Comparison of ENCODE assay signal across 24 cellular contexts in genomic region chr20:46111836-46112212, GRCh38. TPM values are rescaled to one million over a fixed set of nuclear protein-coding genes. Genes with fewer than 3 reads are reported as not detected.
DNase-seq lines count a peak whose midpoint lies in the region; ATAC-seq, FAIRE-seq and TF ChIP-seq lines count a peak whose summit lies in the region.
"Had no signal": no experiment of that assay in that cellular context is flagged by ENCODE, and none has a peak within 500 bp of the region (broad histone marks: within the 10 kb centered on the region; RNA-seq: fewer than 3 reads in every experiment).

No MANE protein-coding gene starts in this region.

- no peaks in the 10 kb centered on the region for H3K36me3 ChIP-seq in HepG2 (replicated peaks in 1 of 2; ENCODE audit: control insufficient read depth in 1 of 2, insufficient read depth in 2 of 2, low read length in 2 of 2)
- no peaks in the 10 kb centered on the region for H3K36me3 ChIP-seq in right lobe of liver
- H3K36me3 ChIP-seq in GM23338 (ENCODE audit: insufficient read depth): no peaks in the 10 kb centered on the region

- H3K79me2 ChIP-seq in HepG2 (ENCODE audit: insufficient read depth, low read length): no peaks in the 10 kb centered on the region
- no peaks in the 10 kb centered on the region for H3K79me2 ChIP-seq in GM23338 (replicated peaks; ENCODE audit: insufficient read depth)

- H3K4me3 Mint-ChIP-seq in GM23338 (no peak overlapping the region), activated B cell treated with CpG ODN at 0.5 μM for 24 hours (no peak overlapping the region)
- H3K4me3 Mint-ChIP-seq in stimulated activated memory B cell treated with anti-CD40 and anti-IgM and Interleukin-4, amounts not matched to agents 10 μg/mL and 1 μg/mL and 100 μg/mL, for 72 hours: no peak overlapping the region
- H3K4me3 Mint-ChIP-seq: T-cell had no signal

- POLR2A ChIA-PET in HepG2 (lab: Yijun Ruan, JAX): no interaction called here
- POLR2A ChIA-PET in activated B cell treated with CpG ODN at 0.5 μM for 24 hours (lab: Charles Lee): interaction anchor here (0.7 to 1.7 kb wide), 11 partner anchors 8 to 1134 kb away, joined by 3 to 18 read pairs (median 4); no protein-coding TSS in a partner anchor

- H3K27me3 Mint-ChIP-seq in GM23338 (ENCODE audit: insufficient read depth, low read depth, poor library complexity) (peaks cover 8% of the 10 kb centered on the region), activated B cell treated with CpG ODN at 0.5 μM for 24 hours (no peaks in the 10 kb centered on the region)
- H3K27me3 Mint-ChIP-seq in stimulated activated memory B cell treated with anti-CD40 and anti-IgM and Interleukin-4, amounts not matched to agents 10 μg/mL and 1 μg/mL and 100 μg/mL, for 72 hours: no peaks in the 10 kb centered on the region

- TF ChIP-seq RAD21 in HepG2 (CRISPR knock-in tag; IDR thresholded peaks at IDR 0.05): no peak

- ATAC-seq in HepG2: no peak
- no peak for ATAC-seq in right lobe of liver
- ATAC-seq in GM23338: no peak
- ATAC-seq in activated B cell treated with CpG ODN at 0.5 μM for 24 hours (ENCODE audit: low read depth): no peak
- no peak for ATAC-seq in stimulated activated memory B cell treated with anti-CD40 and anti-IgM and Interleukin-4, amounts not matched to agents 10 μg/mL and 1 μg/mL and 100 μg/mL, for 72 hours
- ATAC-seq: A549, HCT116, T-cell had no signal

- H3K4me1 Mint-ChIP-seq in GM23338 (no peaks in the 10 kb centered on the region), activated B cell treated with CpG ODN at 0.5 μM for 24 hours (peaks cover 77% of the 10 kb centered on the region)
- peaks cover 64% of the 10 kb centered on the region for H3K4me1 Mint-ChIP-seq in stimulated activated memory B cell treated with anti-CD40 and anti-IgM and Interleukin-4, amounts not matched to agents 10 μg/mL and 1 μg/mL and 100 μg/mL, for 72 hours

- in situ Hi-C loops in HepG2 (cut with HindIII; ENCODE audit: extremely low pct_ligation_motif_present, low pct_unique_long_range_greater_than_20kb): no loop called here

- TF ChIP-seq CTCF in HepG2 (CRISPR knock-in tag; IDR thresholded peaks at IDR 0.05) (no peak), right lobe of liver (IDR thresholded peaks at IDR 0.05) (no peak), GM23338 (conservative IDR thresholded peaks at IDR 0.05; ENCODE audit: low read depth in 2 of 2) (no peak), activated B cell treated with CpG ODN at 0.5 μM for 24 hours (IDR thresholded peaks at IDR 0.05) (no peak)

- no peak overlapping the region for H3K9ac ChIP-seq in HepG2 (ENCODE audit: insufficient read depth, low read depth, low read length)
- H3K9ac ChIP-seq: GM23248, SK-N-SH had no signal

- no peaks in the 10 kb centered on the region for H3K4me1 ChIP-seq in HepG2 (ENCODE audit: insufficient read depth, low read length)
- H3K4me1 ChIP-seq in right lobe of liver: no peaks in the 10 kb centered on the region
- H3K4me1 ChIP-seq in GM23338 (ENCODE audit: insufficient read depth): no peaks in the 10 kb centered on the region
- H3K4me1 ChIP-seq: A549 had no signal

- TF ChIP-seq EP300 in HepG2 (IDR thresholded peaks at IDR 0.05; ENCODE audit: low read depth in 2 of 2, low read length in 2 of 2) (no peak), HepG2 (CRISPR knock-in tag; IDR thresholded peaks at IDR 0.05; ENCODE audit: borderline replicate concordance) (no peak)

- H3F3A ChIP-seq in GM23338 (replicated peaks; ENCODE audit: low read depth): no peaks in the 10 kb centered on the region

- intact Hi-C loops in HepG2 (cut with micrococcal nuclease; ENCODE audit: unreplicated experiment): no loop called here
- intact Hi-C loops in right lobe of liver (cut with DNase I): no loop called here
- intact Hi-C loops in activated B cell treated with CpG ODN at 0.5 μM for 24 hours (cut with micrococcal nuclease): loop anchor here (1.0 kb wide), 1 partner anchor 7 kb away; no protein-coding TSS in a partner anchor

- no peaks in the 10 kb centered on the region for H3K36me3 Mint-ChIP-seq in GM23338 (ENCODE audit: low read depth)
- no peaks in the 10 kb centered on the region for H3K36me3 Mint-ChIP-seq in activated B cell treated with CpG ODN at 0.5 μM for 24 hours (ENCODE audit: low read depth)
- no peaks in the 10 kb centered on the region for H3K36me3 Mint-ChIP-seq in stimulated activated memory B cell treated with anti-CD40 and anti-IgM and Interleukin-4, amounts not matched to agents 10 μg/mL and 1 μg/mL and 100 μg/mL, for 72 hours
- H3K36me3 Mint-ChIP-seq: T-cell had no signal

- no TSS peak for BruUV-seq in HepG2 (replicated peaks; lab: Mats Ljungman, UMichigan)

- no peaks in the 10 kb centered on the region for H3K9me2 ChIP-seq in GM23338 (ENCODE audit: insufficient read depth)
- H3K9me2 ChIP-seq: SK-N-SH had no signal

- H3K27me3 ChIP-seq in HepG2 (ENCODE audit: control insufficient read depth in 1 of 2, insufficient read depth in 2 of 2, low read length in 2 of 2): peaks cover 7 to 55% of the 10 kb centered on the region in 2 experiments; a peak in 4 of 5 replicates
- H3K27me3 ChIP-seq in right lobe of liver: no peaks in the 10 kb centered on the region
- peaks cover 24% of the 10 kb centered on the region for H3K27me3 ChIP-seq in GM23338 (ENCODE audit: insufficient read depth)

- H2AFZ ChIP-seq in HepG2 (ENCODE audit: low read length) (no peak overlapping the region), GM23338 (0 out of 2 replicates have a peak overlapping the region, but pooled peaks have one; percentile 43)
- H2AFZ ChIP-seq: GM23248 had no signal

- no peak for TF ChIP-seq POLR2A in HepG2 (IDR thresholded peaks at IDR 0.05; ENCODE audit: insufficient read depth in 1 of 2, low read depth in 2 of 2, low read length in 2 of 2)
- TF ChIP-seq POLR2A in right lobe of liver (IDR thresholded peaks at IDR 0.05): no peak

- H3K4me3 ChIP-seq in HepG2 (replicated peaks in 1 of 3; ENCODE audit: insufficient read depth in 1 of 3, low read depth in 2 of 3, low read length in 3 of 3) (no peak overlapping the region), right lobe of liver (no peak overlapping the region), GM23338 (no peak overlapping the region)
- H3K4me3 ChIP-seq: A549, GM23248 had no signal

- H3K9me3 Mint-ChIP-seq in GM23338 (no peaks in the 10 kb centered on the region), activated B cell treated with CpG ODN at 0.5 μM for 24 hours (no peaks in the 10 kb centered on the region)
- no peaks in the 10 kb centered on the region for H3K9me3 Mint-ChIP-seq in stimulated activated memory B cell treated with anti-CD40 and anti-IgM and Interleukin-4, amounts not matched to agents 10 μg/mL and 1 μg/mL and 100 μg/mL, for 72 hours
- H3K9me3 Mint-ChIP-seq: T-cell had no signal

- no peak for FAIRE-seq in HepG2 (lab: Jason Lieb, UNC)
- FAIRE-seq: A549 had no signal

- no peak overlapping the region for H3K27ac ChIP-seq in HepG2 (ENCODE audit: extremely low read length, insufficient read depth, low read length)
- no peak overlapping the region for H3K27ac ChIP-seq in right lobe of liver
- H3K27ac ChIP-seq in GM23338 (ENCODE audit: low read depth): no peak overlapping the region
- H3K27ac ChIP-seq: A549, C4-2B, GM23248 had no signal

- CTCF ChIA-PET in HepG2 (lab: Yijun Ruan, JAX; ENCODE audit: low intra/inter-chr PET ratio, low total read pairs): interaction anchor here (0.6 kb wide), 1 partner anchor 97 kb away, joined by 3 read pairs; no protein-coding TSS in a partner anchor
- CTCF ChIA-PET in activated B cell treated with CpG ODN at 0.5 μM for 24 hours (lab: Charles Lee): interaction anchor here (0.9 kb wide), 1 partner anchor 98 kb away, joined by 3 read pairs; no protein-coding TSS in a partner anchor

- H3K9me3 ChIP-seq in HepG2 (ENCODE audit: low read length) (no peaks in the 10 kb centered on the region), right lobe of liver (no peaks in the 10 kb centered on the region)
- H3K9me3 ChIP-seq: A549, SK-N-SH had no signal

- H4K20me1 ChIP-seq in HepG2 (ENCODE audit: insufficient read depth, low read length) (no peaks in the 10 kb centered on the region), GM23338 (replicated peaks; ENCODE audit: insufficient read depth) (no peaks in the 10 kb centered on the region)

- DNase-seq in HepG2 (ENCODE audit: low spot score): no peak
- DNase-seq in right lobe of liver: no peak
- DNase-seq in GM23338 (ENCODE audit: low spot score): no peak
- no peak for DNase-seq in activated B cell treated with CpG ODN at 0.5 μM for 24 hours
- no peak for DNase-seq in NCI-H446 (lab: John Stamatoyannopoulos, UW)
- no peak for DNase-seq in NCI-H146 (lab: John Stamatoyannopoulos, UW)
- DNase-seq in NCI-H1930 (lab: John Stamatoyannopoulos, UW): no peak
- DNase-seq: GDM1; GM23248; KBM-7; NCI-H1417; NCI-H2029; NCI-H2171 treated with DMSO at 0.1 percent for 48 hours; NCI-H446 treated with DMSO at 0.1 percent for 48 hours; NCI-H69; NK-92 treated with Interleukin-12 subunit alpha and Interleukin-12 subunit beta, amount 100 ng/mL, for 24 hours; RPMI8226; SHP77 treated with DMSO at 0.1 percent for 48 hours had no signal

- H3K27ac Mint-ChIP-seq in GM23338 (no peak overlapping the region), activated B cell treated with CpG ODN at 0.5 μM for 24 hours (peak overlapping the region; percentile 79)
- H3K27ac Mint-ChIP-seq in stimulated activated memory B cell treated with anti-CD40 and anti-IgM and Interleukin-4, amounts not matched to agents 10 μg/mL and 1 μg/mL and 100 μg/mL, for 72 hours: peak overlapping the region; percentile 73
- H3K27ac Mint-ChIP-seq: T-cell had no signal

- no peak overlapping the region for H3K4me2 ChIP-seq in HepG2 (ENCODE audit: low read depth, low read length)
- no peak overlapping the region for H3K4me2 ChIP-seq in GM23338
- H3K4me2 ChIP-seq: A549, SK-N-SH had no signal

RNA-seq across cellular contexts. Expression of gene CD40, which starts 6.3 kb away (rescaled TPM):
- 2.2 and 4.6 TPM in 2 replicates for total RNA-seq in HepG2 (2016; rRNA removed; fragmentation: Illumina TruSeq; extraction: Trizol)
- total RNA-seq in HepG2 (2016; cell fraction: cytosol; rRNA removed; fragmentation: Illumina TruSeq; extraction: Trizol; ENCODE audit: low read depth): 1.6 and 2.0 TPM in 2 replicates
- total RNA-seq in HepG2 (2016; cell fraction: insoluble cytoplasmic fraction; rRNA removed; fragmentation: Illumina TruSeq; extraction: Trizol): 2.5 and 4.5 TPM in 2 replicates
- 2.7 and 3.4 TPM in 2 replicates for total RNA-seq in HepG2 (2016; cell fraction: membrane; rRNA removed; fragmentation: Illumina TruSeq; extraction: Trizol)
- 4.5 and 5.3 TPM in 2 replicates for total RNA-seq in HepG2 (2016; cell fraction: nucleus; rRNA removed; fragmentation: Illumina TruSeq; extraction: Trizol)
- polyA plus RNA-seq in HepG2 (2011; rRNA removed): 13.4 TPM in 2 replicates
- polyA plus RNA-seq in HepG2 (2011; cell fraction: cytosol; rRNA removed): 10.3 and 14.5 TPM in 2 replicates
- 11.5 and 13.3 TPM in 2 replicates for polyA plus RNA-seq in HepG2 (2011; cell fraction: nucleus; rRNA removed)
- 5.5 and 6.2 TPM in 2 replicates for polyA plus RNA-seq in HepG2 (2012)
- 1.8 and 2.2 TPM in 2 replicates for polyA plus RNA-seq in HepG2 (2016; cell fraction: cytosol; fragmentation: Illumina TruSeq; extraction: Trizol; ENCODE audit: low read depth)
- 2.2 and 2.6 TPM in 2 replicates for polyA plus RNA-seq in HepG2 (2016; cell fraction: insoluble cytoplasmic fraction; fragmentation: Illumina TruSeq; extraction: Trizol; ENCODE audit: low read depth)
- 1.6 and 2.6 TPM in 2 replicates for polyA plus RNA-seq in HepG2 (2016; cell fraction: membrane; fragmentation: Illumina TruSeq; extraction: Trizol; ENCODE audit: low read depth)
- 7.9 and 9.2 TPM in 2 replicates for polyA plus RNA-seq in HepG2 (2016; cell fraction: nucleus; fragmentation: Illumina TruSeq; extraction: Trizol; ENCODE audit: insufficient read depth, low read depth)
- polyA minus RNA-seq in HepG2 (2011; rRNA and poly(A)+ RNA removed; ENCODE audit: low replicate concordance): 0.70 and 6.5 TPM in 2 replicates
- polyA minus RNA-seq in HepG2 (2011; cell fraction: cytosol; rRNA and poly(A)+ RNA removed): 3.3 and 4.0 TPM in 2 replicates
- 4.8 and 5.8 TPM in 2 replicates for polyA minus RNA-seq in HepG2 (2011; cell fraction: nucleus; rRNA and poly(A)+ RNA removed)
- total RNA-seq in right lobe of liver: 10 to 100 TPM in 2 of 6 experiments, 1 to 10 TPM in 4; 8.8 to 11.7 (median 9.4) TPM
- total RNA-seq in GM23338 (2014; rRNA removed; shearing (Covaris generic)): 9.9 and 15.4 TPM in 2 replicates
- polyA plus RNA-seq in GM23338 (2016; fragmentation: Nextera tagmentation; extraction: Ambion mirVana): 17.9 and 18.9 TPM in 2 replicates
- total RNA-seq in activated B cell treated with CpG ODN at 0.5 μM for 24 hours: 410 and 464 TPM in 2 replicates
- polyA plus RNA-seq: SK-N-SH had no signal

RNA-seq across cellular contexts. Expression of gene NCOA5, which starts 22.1 kb away (rescaled TPM):
- total RNA-seq in HepG2 (2016; rRNA removed; fragmentation: Illumina TruSeq; extraction: Trizol): 28.4 and 37.7 TPM in 2 replicates
- total RNA-seq in HepG2 (2016; cell fraction: cytosol; rRNA removed; fragmentation: Illumina TruSeq; extraction: Trizol; ENCODE audit: low read depth): 5.3 and 5.8 TPM in 2 replicates
- 27.1 and 29.5 TPM in 2 replicates for total RNA-seq in HepG2 (2016; cell fraction: insoluble cytoplasmic fraction; rRNA removed; fragmentation: Illumina TruSeq; extraction: Trizol)
- 12.8 and 13.5 TPM in 2 replicates for total RNA-seq in HepG2 (2016; cell fraction: membrane; rRNA removed; fragmentation: Illumina TruSeq; extraction: Trizol)
- total RNA-seq in HepG2 (2016; cell fraction: nucleus; rRNA removed; fragmentation: Illumina TruSeq; extraction: Trizol): 18.5 and 23.8 TPM in 2 replicates
- 16.5 and 17.5 TPM in 2 replicates for polyA plus RNA-seq in HepG2 (2011; rRNA removed)
- polyA plus RNA-seq in HepG2 (2011; cell fraction: cytosol; rRNA removed): 11.8 and 14.3 TPM in 2 replicates
- polyA plus RNA-seq in HepG2 (2011; cell fraction: nucleus; rRNA removed): 22.9 and 23.8 TPM in 2 replicates
- 17.3 and 18.5 TPM in 2 replicates for polyA plus RNA-seq in HepG2 (2012)
- 3.4 and 3.9 TPM in 2 replicates for polyA plus RNA-seq in HepG2 (2016; cell fraction: cytosol; fragmentation: Illumina TruSeq; extraction: Trizol; ENCODE audit: low read depth)
- 39.8 and 50.1 TPM in 2 replicates for polyA plus RNA-seq in HepG2 (2016; cell fraction: insoluble cytoplasmic fraction; fragmentation: Illumina TruSeq; extraction: Trizol; ENCODE audit: low read depth)
- 9.4 and 9.8 TPM in 2 replicates for polyA plus RNA-seq in HepG2 (2016; cell fraction: membrane; fragmentation: Illumina TruSeq; extraction: Trizol; ENCODE audit: low read depth)
- 57.0 and 60.2 TPM in 2 replicates for polyA plus RNA-seq in HepG2 (2016; cell fraction: nucleus; fragmentation: Illumina TruSeq; extraction: Trizol; ENCODE audit: insufficient read depth, low read depth)
- polyA minus RNA-seq in HepG2 (2011; rRNA and poly(A)+ RNA removed; ENCODE audit: low replicate concordance): 16.8 and 41.9 TPM in 2 replicates
- polyA minus RNA-seq in HepG2 (2011; cell fraction: cytosol; rRNA and poly(A)+ RNA removed): 10.9 and 12.0 TPM in 2 replicates
- polyA minus RNA-seq in HepG2 (2011; cell fraction: nucleus; rRNA and poly(A)+ RNA removed): 17.4 TPM in 2 replicates
- total RNA-seq in right lobe of liver: 10 to 100 TPM in 1 of 6 experiments, 1 to 10 TPM in 5; 5.1 to 10.4 (median 8.8) TPM
- 22.8 and 24.6 TPM in 2 replicates for total RNA-seq in GM23338 (2014; rRNA removed; shearing (Covaris generic))
- polyA plus RNA-seq in GM23338 (2016; fragmentation: Nextera tagmentation; extraction: Ambion mirVana): 8.4 and 10.1 TPM in 2 replicates
- 46.4 and 53.1 TPM in 2 replicates for total RNA-seq in activated B cell treated with CpG ODN at 0.5 μM for 24 hours

Comparison
In these comparisons a context has a peak if more than half of its experiments do, and no peak if none do; other contexts are left out.
1. RNA of gene CD40, which starts 6.3 kb away (total RNA-seq): 410 to 464 TPM in activated B cell treated with CpG ODN at 0.5 μM for 24 hours; 9.9 to 15.4 TPM in GM23338, 8.8 to 11.7 TPM in right lobe of liver and 1.6 to 5.3 TPM in HepG2; every median in the first group is over 10 times any median in the second.